8 cellular contexts compared by ENCODE assay signal in genomic region chr3:52001443-52001974, GRCh38. TPM values are rescaled to one million over a fixed set of nuclear protein-coding genes. Genes with fewer than 3 reads are reported as not detected.
DNase-seq lines count a peak whose midpoint lies in the region; ATAC-seq lines count a peak whose summit lies in the region.

No MANE protein-coding gene starts in this region.

- DNase-seq in SIG-M5 treated with dmso at 0.1 percent for 504 hours (lab: John Stamatoyannopoulos, UW; ENCODE audit: unreplicated experiment) (peak; percentile 59), SIG-M5 (lab: John Stamatoyannopoulos, UW) (no peak), NCI-H524 treated with DMSO at 0.1 percent for 48 hours (lab: John Stamatoyannopoulos, UW) (peak; percentile 44), dermis blood vessel endothelial cell (peak; percentile 86), medulla oblongata (ENCODE audit: extremely low spot score) (peak; percentile 79)
- peak; percentile 79 to 80 for DNase-seq in activated CD4-positive, alpha-beta T cell treated with anti-CD3 and anti-CD28 coated beads, Interleukin-2, amount 50 U/mL, for 4 hours
- DNase-seq in stimulated activated CD8-positive, alpha-beta memory T cell treated with anti-CD3 and anti-CD28 coated beads, Interleukin-15, amount 100 ng/mL, for 48 hours (ENCODE audit: low read depth in 2 of 2) = peak; percentile 69 to 72

- ATAC-seq in HG03108 (IDR thresholded peaks at IDR 0.05; ENCODE audit: unreplicated experiment) = peak; percentile 63

RNA-seq across cellular contexts. Expression of gene RPL29, which starts 5.8 kb away (rescaled TPM):
- 784 and 1,399 TPM in 2 replicates for total RNA-seq in dermis blood vessel endothelial cell

RNA-seq across cellular contexts. Expression of gene ACY1, which starts 18.2 kb away (rescaled TPM):
- total RNA-seq in dermis blood vessel endothelial cell = 20.6 and 22.6 TPM in 2 replicates

RNA-seq across cellular contexts. Expression of gene ABHD14A, which starts 26.6 kb away (rescaled TPM):
- total RNA-seq in dermis blood vessel endothelial cell = 5.4 and 6.9 TPM in 2 replicates

RNA-seq across cellular contexts. Expression of gene ABHD14B, which starts 27.7 kb away (rescaled TPM):
- 16.8 and 18.7 TPM in 2 replicates for total RNA-seq in dermis blood vessel endothelial cell

RNA-seq across cellular contexts. Expression of gene PCBP4, which starts 34.3 kb away (rescaled TPM):
- total RNA-seq in dermis blood vessel endothelial cell = 26.2 and 31.3 TPM in 2 replicates
